21 cellular contexts compared by ENCODE assay signal in genomic region chr1:46315669-46316403, GRCh38.
DNase-seq lines count a peak whose midpoint lies in the region; ATAC-seq and TF ChIP-seq lines count a peak whose summit lies in the region.
"Had no signal": no experiment of that assay in that cellular context is flagged by ENCODE, and none has a peak within 500 bp of the region (broad histone marks: within the 10 kb centered on the region; RNA-seq: fewer than 3 reads in every experiment).

No MANE protein-coding gene starts in this region.

- H3K27ac ChIP-seq in 22Rv1, result 0 out of 2 replicates have a peak overlapping the region, but pooled peaks have one; percentile 7
- H3K27ac ChIP-seq: left ventricle myocardium inferior, Peyer's patch, upper lobe of left lung had no signal

- TF ChIP-seq CTCF in 22Rv1 (IDR thresholded peaks at IDR 0.05), result no peak
- no peak for TF ChIP-seq CTCF in fibroblast of mammary gland (conservative IDR thresholded peaks at IDR 0.05; ENCODE audit: control insufficient read depth, insufficient read depth, low read depth, low read length)

- no peak overlapping the region for H3K4me3 ChIP-seq in fibroblast of mammary gland (ENCODE audit: control insufficient read depth, low read depth, low read length)
- H3K4me3 ChIP-seq: left ventricle myocardium inferior, Peyer's patch, upper lobe of left lung had no signal

- ATAC-seq in SK-N-SH treated with all-trans-retinoic acid at 6 μM for 48 hours (peak; percentile 62), HG02981 (IDR thresholded peaks at IDR 0.05; ENCODE audit: unreplicated experiment) (no peak)
- ATAC-seq: naive thymus-derived CD8-positive, alpha-beta T cell had no signal

- peak; percentile 40 for DNase-seq in GM03348 (ENCODE audit: low spot score)
- peak; percentile 27 for DNase-seq in fibroblast of mammary gland (ENCODE audit: low read depth)
- DNase-seq in RPMI8226, result no peak
- no peak for DNase-seq in stimulated activated CD4-positive, alpha-beta T cell treated with anti-CD3 and anti-CD28 coated beads, Interleukin-4, amount 100 ng/mL, for 4 hours
- DNase-seq in Kasumi-1 (lab: John Stamatoyannopoulos, UW), result no peak
- DNase-seq: activated CD4-positive, alpha-beta memory T cell treated with anti-CD3 and anti-CD28 coated beads for 36 hours; activated gamma-delta T cell treated with Interleukin-2 at 50 U/mL for 16 hours; BE2C; caudate nucleus; DND-41; hypothalamus; left ventricle myocardium inferior; naive thymus-derived CD8-positive, alpha-beta T cell; NCI-H1105 treated with DMSO at 0.1 percent for 48 hours; NCI-H446 treated with DMSO at 0.1 percent for 48 hours; Peyer's patch; T1000; upper lobe of left lung had no signal

TF ChIP-seq in SK-N-SH treated with all-trans-retinoic acid at 6 μM for 48 hours, 23 proteins besides CTCF, POLR2A, EP300 and RAD21:
- TF ChIP-seq BACH2 (CRISPR knock-in tag; IDR thresholded peaks at IDR 0.05; ENCODE audit: borderline replicate concordance) (no peak), ZNF565 (CRISPR knock-in tag; conservative IDR thresholded peaks at IDR 0.05; ENCODE audit: low read depth) (no peak), POU6F1 (CRISPR knock-in tag; IDR thresholded peaks at IDR 0.05; ENCODE audit: borderline replicate concordance, low read depth) (no peak), CSDC2 (CRISPR knock-in tag; IDR thresholded peaks at IDR 0.05) (no peak), CSRNP3 (CRISPR knock-in tag; IDR thresholded peaks at IDR 0.05) (no peak)

Comparison
In these comparisons a context has a peak if more than half of its experiments do, and no peak if none do; other contexts are left out.
1. DNase-seq: peak in GM03348 (single experiment) and fibroblast of mammary gland (single experiment); none in RPMI8226 (single experiment), stimulated activated CD4-positive, alpha-beta T cell treated with anti-CD3 and anti-CD28 coated beads, Interleukin-4, amount 100 ng/mL, for 4 hours (0 of 2) and Kasumi-1 (0 of 2).